16 cellular contexts compared by ENCODE assay signal in the genomic region with DNA sequence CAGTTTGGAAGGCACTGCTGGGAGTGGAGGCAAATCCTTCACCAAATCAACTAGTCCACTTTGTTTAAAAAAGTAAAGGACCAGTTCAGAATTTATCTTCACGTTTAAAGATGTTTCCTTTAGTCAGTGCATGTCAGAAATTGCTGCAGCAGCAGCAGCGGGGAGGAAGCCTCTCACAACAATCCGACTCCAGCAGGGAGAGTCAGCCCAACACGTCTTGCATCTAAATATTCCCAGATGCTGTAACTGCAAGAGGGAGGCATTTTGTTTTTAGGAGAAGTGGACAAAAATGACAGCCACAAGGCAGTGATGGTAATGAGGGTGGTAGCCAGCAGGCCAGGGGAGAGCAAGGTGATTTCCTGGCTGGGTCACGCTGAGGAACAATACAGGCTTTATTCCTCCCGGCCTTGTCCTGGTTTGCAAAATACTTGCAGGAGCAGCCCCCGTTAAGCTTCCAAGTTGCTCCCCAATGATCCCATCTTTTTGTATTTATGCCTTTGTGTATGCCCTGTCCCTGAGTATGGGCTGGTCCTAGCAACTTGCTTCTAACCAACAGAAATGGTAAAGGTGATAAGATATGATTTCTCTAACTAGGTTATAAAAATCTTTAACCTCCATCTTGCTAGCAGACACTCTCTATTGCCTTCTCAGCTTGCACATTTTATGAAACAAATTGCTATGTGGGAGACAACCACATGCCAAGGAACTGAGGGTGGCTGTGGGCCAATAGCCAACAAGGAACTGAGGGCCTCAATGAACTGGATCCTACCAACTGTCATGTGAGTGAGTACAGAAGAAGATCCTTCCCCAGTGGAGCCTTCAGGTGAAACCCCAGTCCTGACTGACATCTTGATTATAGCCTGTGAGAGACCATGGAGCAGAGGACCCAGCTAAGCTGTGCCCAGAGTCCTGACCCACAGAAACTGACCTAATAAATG.
DNase-seq lines count a peak whose midpoint lies in the region; ATAC-seq, FAIRE-seq and TF ChIP-seq lines count a peak whose summit lies in the region.
"Had no signal": no experiment of that assay in that cellular context is flagged by ENCODE, and none has a peak within 500 bp of the region (broad histone marks: within the 10 kb centered on the region; RNA-seq: fewer than 3 reads in every experiment).

No MANE protein-coding gene starts in this region.

- H2AFZ ChIP-seq in H1 (ENCODE audit: low read length) = peak overlapping the region; percentile 95

- H3K23ac ChIP-seq in H1 (ENCODE audit: insufficient read length) = no peak overlapping the region

- no peaks in the 10 kb centered on the region for H3K36me3 Mint-ChIP-seq in nephron (ENCODE audit: low read depth)
- H3K36me3 Mint-ChIP-seq in activated CD8-positive, alpha-beta T cell treated with anti-CD3 and anti-CD28 coated beads, Interleukin-2, amount 10 ng/mL, durations not matched to agents 7 days and 5 days (ENCODE audit: low read depth) = no peaks in the 10 kb centered on the region
- H3K36me3 Mint-ChIP-seq: CD8-positive, alpha-beta memory T cell; IgD-negative memory B cell had no signal

- H2BK15ac ChIP-seq in H1 (ENCODE audit: low read length) = peak overlapping the region; percentile 54

- H3K14ac ChIP-seq in H1 (ENCODE audit: insufficient read length) = no peak overlapping the region

- H3K36me3 ChIP-seq in H1 (ENCODE audit: control insufficient read depth in 2 of 4, insufficient read depth in 4 of 4, low read length in 3 of 4) = no peaks in the 10 kb centered on the region
- no peaks in the 10 kb centered on the region for H3K36me3 ChIP-seq in upper lobe of right lung

- no peak overlapping the region for H2BK12ac ChIP-seq in H1 (ENCODE audit: low read depth, low read length)

- no peak overlapping the region for H3K4ac ChIP-seq in H1 (replicated peaks; ENCODE audit: insufficient read length, low read depth, low read length)

- H3K27me3 Mint-ChIP-seq in nephron (ENCODE audit: low read depth) = no peaks in the 10 kb centered on the region
- no peaks in the 10 kb centered on the region for H3K27me3 Mint-ChIP-seq in activated CD8-positive, alpha-beta T cell treated with anti-CD3 and anti-CD28 coated beads, Interleukin-2, amount 10 ng/mL, durations not matched to agents 7 days and 5 days (ENCODE audit: low read depth)

- no peaks in the 10 kb centered on the region; the same call in 1 of the 2 replicates for H3K23me2 ChIP-seq in H1 (ENCODE audit: low read depth, low read length)

- peak overlapping the region; percentile 44 to 78 (median 47) for H3K27ac Mint-ChIP-seq in nephron
- H3K27ac Mint-ChIP-seq in activated CD8-positive, alpha-beta T cell treated with anti-CD3 and anti-CD28 coated beads, Interleukin-2, amount 10 ng/mL, durations not matched to agents 7 days and 5 days = no peak overlapping the region
- H3K27ac Mint-ChIP-seq: IgD-negative memory B cell had no signal

- CTCF ChIA-PET in H1 (lab: Charles Lee; ENCODE audit: partially characterized antibody) = interaction anchor here (0.6 to 1.3 kb wide), 2 partner anchors 11 to 57 kb away, joined by 3 read pairs; no protein-coding TSS in a partner anchor
- CTCF ChIA-PET in activated CD8-positive, alpha-beta T cell treated with anti-CD3 and anti-CD28 coated beads, Interleukin-2, amount 10 ng/mL, durations not matched to agents 7 days and 5 days (lab: Charles Lee) = no interaction called here

- H3K4me3 Mint-ChIP-seq in nephron = peak overlapping the region in 1 of 3 experiments; percentile 19
- H3K4me3 Mint-ChIP-seq in activated CD8-positive, alpha-beta T cell treated with anti-CD3 and anti-CD28 coated beads, Interleukin-2, amount 10 ng/mL, durations not matched to agents 7 days and 5 days = no peak overlapping the region
- H3K4me3 Mint-ChIP-seq: CD8-positive, alpha-beta memory T cell; IgD-negative memory B cell had no signal

- peaks cover 6 to 10% (median 8%) of the 10 kb centered on the region in 4 experiments; a peak in 4 of 7 replicates for H3K4me1 ChIP-seq in H1 (replicated peaks in 1 of 4; ENCODE audit: control insufficient read depth in 3 of 4, insufficient read depth in 4 of 4, low read length in 3 of 4)
- H3K4me1 ChIP-seq in upper lobe of right lung = no peaks in the 10 kb centered on the region
- no peaks in the 10 kb centered on the region for H3K4me1 ChIP-seq in right cardiac atrium (ENCODE audit: control insufficient read depth, insufficient read depth, low read length)

- no peak overlapping the region for H3K4me2 ChIP-seq in H1 (ENCODE audit: insufficient read depth in 1 of 2, low read depth in 2 of 2, low read length in 2 of 2)

- TF ChIP-seq POLR2A in H1 (IDR thresholded peaks at IDR 0.05; ENCODE audit: control extremely low read depth in 1 of 2, low read depth in 2 of 2, low read length in 2 of 2) = no peak

- H3K27me3 ChIP-seq in H1 (replicated peaks in 1 of 4; ENCODE audit: control insufficient read depth in 3 of 4, extremely low read depth in 1 of 4, insufficient read depth in 3 of 4, low read length in 3 of 4) (no peaks in the 10 kb centered on the region), upper lobe of right lung (no peaks in the 10 kb centered on the region), right cardiac atrium (ENCODE audit: control insufficient read depth, insufficient read depth) (no peaks in the 10 kb centered on the region)

- H4K8ac ChIP-seq in H1 (ENCODE audit: extremely low read depth, insufficient read depth, low read length) = 0 out of 2 replicates have a peak overlapping the region, but pooled peaks have one; percentile 47

- no peak for TF ChIP-seq RAD21 in H1 (IDR thresholded peaks at IDR 0.05 in 1 of 2, conservative IDR thresholded peaks at IDR 0.05 in 1 of 2; ENCODE audit: low read depth in 2 of 2, low read length in 2 of 2)

- no peak overlapping the region for H3K56ac ChIP-seq in H1 (replicated peaks; ENCODE audit: insufficient read length, low read depth, low read length)

- POLR2A ChIA-PET in H1 (lab: Charles Lee; ENCODE audit: partially characterized antibody) = no interaction called here
- POLR2A ChIA-PET in activated CD8-positive, alpha-beta T cell treated with anti-CD3 and anti-CD28 coated beads, Interleukin-2, amount 10 ng/mL, durations not matched to agents 7 days and 5 days (lab: Charles Lee) = no interaction called here

- H3K79me1 ChIP-seq in H1 (ENCODE audit: low read depth, low read length) = no peaks in the 10 kb centered on the region

- H2BK20ac ChIP-seq in H1 (ENCODE audit: low read length) = no peak overlapping the region; the same call in 1 of the 2 replicates

- no peak overlapping the region for H4K5ac ChIP-seq in H1 (ENCODE audit: insufficient read length, low read depth, low read length)

- H4K91ac ChIP-seq in H1 (replicated peaks; ENCODE audit: insufficient read length, low read length) = no peak overlapping the region

- H3K18ac ChIP-seq in H1 (ENCODE audit: extremely low read depth, low read length) = no peak overlapping the region; the same call in 1 of the 2 replicates

- H3K9me3 ChIP-seq in H1 (ENCODE audit: insufficient read depth in 2 of 2, low read depth in 1 of 2, low read length in 1 of 2) = no peaks in the 10 kb centered on the region
- no peaks in the 10 kb centered on the region for H3K9me3 ChIP-seq in upper lobe of right lung
- H3K9me3 ChIP-seq in right cardiac atrium (ENCODE audit: control insufficient read depth, low read length) = no peaks in the 10 kb centered on the region

- no peak for TF ChIP-seq EP300 in H1 (IDR thresholded peaks at IDR 0.05; ENCODE audit: borderline replicate concordance in 1 of 2, low read depth in 2 of 2, low read length in 2 of 2)

- H2BK120ac ChIP-seq in H1 (replicated peaks; ENCODE audit: low read depth, low read length) = peak overlapping the region; percentile 15

- ATAC-seq in upper lobe of right lung (peak; percentile 22), right cardiac atrium (no peak)
- no peak for ATAC-seq in activated CD8-positive, alpha-beta T cell treated with anti-CD3 and anti-CD28 coated beads, Interleukin-2, amount 10 ng/mL, durations not matched to agents 7 days and 5 days

- intact Hi-C loops in upper lobe of right lung (cut with DNase I) (no loop called here), right cardiac atrium (cut with DNase I) (no loop called here)

- no peak overlapping the region for H2BK5ac ChIP-seq in H1 (ENCODE audit: low read depth, low read length)

- 57% methylated on average over 7 of the region's 7 CpGs; no CpG with 5 or more reads in 1 of the 2 experiments for WGBS in H1 (ENCODE audit: extremely low coverage in 1 of 2, insufficient coverage in 1 of 2, insufficient read length in 1 of 2, insufficient replicate concordance in 2 of 2, low coverage in 1 of 2, low lambda C conversion rate in 2 of 2, missing lambda C conversion rate in 1 of 2), 2 experiments
- WGBS in right cardiac atrium = 67% methylated on average over 7 of the region's 7 CpGs

- H3K4me1 Mint-ChIP-seq in nephron = peaks cover 34% of the 10 kb centered on the region
- no peaks in the 10 kb centered on the region for H3K4me1 Mint-ChIP-seq in activated CD8-positive, alpha-beta T cell treated with anti-CD3 and anti-CD28 coated beads, Interleukin-2, amount 10 ng/mL, durations not matched to agents 7 days and 5 days (ENCODE audit: low read depth)
- H3K4me1 Mint-ChIP-seq: CD8-positive, alpha-beta memory T cell had no signal

- no peaks in the 10 kb centered on the region for H4K20me1 ChIP-seq in H1 (replicated peaks in 1 of 2; ENCODE audit: control insufficient read depth in 1 of 2, insufficient read depth in 2 of 2, low read length in 2 of 2)

- no peak overlapping the region for H3K9ac ChIP-seq in H1 (replicated peaks in 1 of 4; ENCODE audit: extremely low read depth in 1 of 4, low read depth in 3 of 4, low read length in 3 of 4)

- H3K27ac ChIP-seq in H1 (ENCODE audit: low read depth, low read length) (no peak overlapping the region), upper lobe of right lung (no peak overlapping the region), right cardiac atrium (ENCODE audit: low read length) (no peak overlapping the region)

- no peak for TF ChIP-seq CTCF in H1 (IDR thresholded peaks at IDR 0.05; ENCODE audit: control extremely low read depth in 1 of 3, insufficient read depth in 1 of 3, low read depth in 1 of 3, low read length in 3 of 3)
- no peak for TF ChIP-seq CTCF in nephron (IDR thresholded peaks at IDR 0.05; ENCODE audit: unreplicated experiment in 3 of 3)
- no peak for TF ChIP-seq CTCF in upper lobe of right lung (IDR thresholded peaks at IDR 0.05)

- no peak overlapping the region for H2AK5ac ChIP-seq in H1 (ENCODE audit: low read depth, low read length)

- FAIRE-seq in H1 (lab: Jason Lieb, UNC) = peak; percentile 71

- H3K4me3 ChIP-seq in H1 (ENCODE audit: extremely low read depth in 1 of 4, insufficient read depth in 2 of 4, low read depth in 3 of 4, low read length in 4 of 4) (no peak overlapping the region), upper lobe of right lung (no peak overlapping the region), right cardiac atrium (ENCODE audit: low read length) (no peak overlapping the region)

- H3K9me3 Mint-ChIP-seq in nephron = no peaks in the 10 kb centered on the region
- no peaks in the 10 kb centered on the region for H3K9me3 Mint-ChIP-seq in activated CD8-positive, alpha-beta T cell treated with anti-CD3 and anti-CD28 coated beads, Interleukin-2, amount 10 ng/mL, durations not matched to agents 7 days and 5 days (ENCODE audit: insufficient read depth)
- H3K9me3 Mint-ChIP-seq: CD8-positive, alpha-beta memory T cell; IgD-negative memory B cell had no signal

- DNase-seq in MV-4-11 (lab: John Stamatoyannopoulos, UW) = peak; percentile 7
- DNase-seq in H1 (ENCODE audit: low read depth in 1 of 2, low spot score in 2 of 2) = no peak
- no peak for DNase-seq in upper lobe of right lung
- DNase-seq in right cardiac atrium = no peak
- DNase-seq in activated gamma-delta T cell treated with Interleukin-2 at 50 U/mL for 16 hours = no peak
- no peak for DNase-seq in activated CD8-positive, alpha-beta T cell treated with anti-CD3 and anti-CD28 coated beads, Interleukin-2, amount 10 ng/mL, durations not matched to agents 7 days and 5 days
- DNase-seq: CD8-positive, alpha-beta memory T cell; DND-41; GDM1; GOT3; NCI-H1436 treated with DMSO at 0.1 percent for 48 hours; NCI-H2081 treated with DMSO at 0.1 percent for 48 hours; NCI-H2227 treated with DMSO at 0.1 percent for 48 hours; NCI-H526 treated with DMSO at 0.1 percent for 48 hours had no signal

- H3K79me2 ChIP-seq in H1 (ENCODE audit: control insufficient read depth in 1 of 2, insufficient read depth in 2 of 2, low read length in 2 of 2) = no peaks in the 10 kb centered on the region
